ENCODE assay signal across 12 cellular contexts in the genomic region with DNA sequence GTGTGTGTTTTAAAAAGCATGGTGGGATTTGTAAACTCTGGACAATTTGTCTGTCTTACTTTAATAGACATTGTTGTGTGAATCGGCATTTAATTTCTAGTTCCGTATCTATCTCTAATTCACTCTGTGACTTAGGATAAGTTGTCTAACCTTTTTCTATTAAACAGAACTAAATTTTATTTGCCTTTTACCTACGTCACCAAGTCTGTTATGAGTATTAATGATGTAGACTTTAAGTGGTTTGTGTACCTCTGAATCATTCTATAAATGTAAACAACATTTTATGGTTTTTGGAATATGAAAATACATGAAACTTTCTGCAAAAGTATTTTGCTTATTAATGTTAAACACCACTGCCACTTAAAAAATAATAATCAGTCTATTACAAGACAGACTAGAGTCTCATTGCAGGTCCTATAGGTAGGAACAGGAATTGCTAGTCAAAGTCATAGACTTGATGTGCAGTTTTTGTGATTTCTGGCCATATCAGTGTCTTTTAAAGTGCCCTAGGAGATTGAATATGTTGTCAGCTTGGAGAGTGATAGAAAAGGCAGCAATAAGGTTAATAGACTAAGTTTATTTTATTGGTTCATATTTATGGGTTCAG. TPM values are rescaled to one million over a fixed set of nuclear protein-coding genes. Genes with fewer than 3 reads are reported as not detected.
A peak's percentile ranks its signal among the peaks of the same experiment; 100 is the strongest.
DNase-seq lines count a peak whose midpoint lies in the region; ATAC-seq, FAIRE-seq and TF ChIP-seq lines count a peak whose summit lies in the region.
"Had no signal": no experiment of that assay in that cellular context is flagged by ENCODE, and none has a peak within 500 bp of the region (broad histone marks: within the 10 kb centered on the region; RNA-seq: fewer than 3 reads in every experiment).

No MANE protein-coding gene starts in this region.

- H3K4me3 Mint-ChIP-seq in neural progenitor cell, result no peak overlapping the region
- H3K4me3 Mint-ChIP-seq: activated naive CD8-positive, alpha-beta T cell treated with anti-CD3 and anti-CD28 coated beads, Interleukin-2, amount 50 U/mL, for 24 hours; stimulated activated naive CD8-positive, alpha-beta T cell treated with anti-CD3 and anti-CD28 coated beads, Interleukin-15, Interleukin-2, amounts not matched to agents 100 ng/mL and 50 ng/mL, for 24 hours had no signal

- H3K4ac ChIP-seq in IMR-90 (ENCODE audit: low read depth, low read length), result no peak overlapping the region

- dilution Hi-C loops in IMR-90 (cut with HindIII; ENCODE audit: low sequenced_read_pairs, unreplicated experiment), result no loop called here

- ATAC-seq in IMR-90 (ENCODE audit: low read depth) (0 out of 2 replicates have a peak, but pooled peaks have one; percentile 37), GM19397 (IDR thresholded peaks at IDR 0.05; ENCODE audit: unreplicated experiment) (no peak), HG02763 (IDR thresholded peaks at IDR 0.05; ENCODE audit: unreplicated experiment) (no peak)
- ATAC-seq: activated naive CD8-positive, alpha-beta T cell treated with anti-CD3 and anti-CD28 coated beads, Interleukin-2, amount 50 U/mL, for 24 hours had no signal

- H3K36me3 ChIP-seq in IMR-90 (ENCODE audit: control insufficient read depth, insufficient read depth, low read length), result no peaks in the 10 kb centered on the region
- no peaks in the 10 kb centered on the region for H3K36me3 ChIP-seq in bronchial epithelial cell (ENCODE audit: control insufficient read depth, insufficient read depth, low read length)
- no peaks in the 10 kb centered on the region for H3K36me3 ChIP-seq in neural progenitor cell

- H3K79me1 ChIP-seq in IMR-90 (ENCODE audit: low read depth in 1 of 2, low read length in 2 of 2), result peaks cover 0 to 34% of the 10 kb centered on the region in 2 experiments; a peak in 3 of 4 replicates

- H3K4me2 ChIP-seq in IMR-90 (ENCODE audit: low read depth, low read length), result peak overlapping the region; percentile 40; the same call in 1 of the 2 replicates
- H3K4me2 ChIP-seq in neural progenitor cell, result no peak overlapping the region

- CTCF ChIA-PET in IMR-90 (lab: Yijun Ruan, JAX), result no interaction called here

- BruUV-seq in IMR-90 (replicated peaks; lab: Mats Ljungman, UMichigan), result no TSS peak

- H4K20me1 ChIP-seq in IMR-90 (ENCODE audit: insufficient read depth, low read length) (peaks cover 38% of the 10 kb centered on the region), neural progenitor cell (ENCODE audit: low read depth) (peaks cover 77% of the 10 kb centered on the region)

- H3K9me1 ChIP-seq in IMR-90 (ENCODE audit: insufficient read depth, low read length), result 0 out of 2 replicates have a peak, but pooled peaks cover 3% of the 10 kb centered on the region

- H4K91ac ChIP-seq in IMR-90 (ENCODE audit: insufficient read depth, low read depth, low read length), result no peak overlapping the region

- no peak overlapping the region for H2BK20ac ChIP-seq in IMR-90 (ENCODE audit: low read depth, low read length)

- TF ChIP-seq RAD21 in IMR-90 (IDR thresholded peaks at IDR 0.05; ENCODE audit: low read length), result no peak

- peaks cover 5% of the 10 kb centered on the region for H3K36me3 Mint-ChIP-seq in neural progenitor cell

- H3K23ac ChIP-seq in IMR-90 (ENCODE audit: low read depth, low read length), result no peak overlapping the region

- no peak overlapping the region for H4K8ac ChIP-seq in IMR-90 (ENCODE audit: low read depth in 2 of 2, low read length in 2 of 2)

- no peak overlapping the region for H2AK5ac ChIP-seq in IMR-90 (ENCODE audit: low read depth, low read length)

- intact Hi-C loops in IMR-90 (cut with micrococcal nuclease), result no loop called here

- H2AFZ ChIP-seq in IMR-90 (replicated peaks; ENCODE audit: low read length, poor library complexity) (no peak overlapping the region), neural progenitor cell (replicated peaks) (no peak overlapping the region)

- no peak overlapping the region for H3K27ac ChIP-seq in IMR-90 (ENCODE audit: insufficient read depth, low read length)
- no peak overlapping the region for H3K27ac ChIP-seq in neural progenitor cell

- H3K27me3 ChIP-seq in IMR-90 (ENCODE audit: control insufficient read depth, insufficient read depth, low read length) (no peaks in the 10 kb centered on the region), bronchial epithelial cell (ENCODE audit: control insufficient read depth, insufficient read depth, low read length) (no peaks in the 10 kb centered on the region), neural progenitor cell (no peaks in the 10 kb centered on the region)

- no peak overlapping the region for H3K56ac ChIP-seq in IMR-90 (ENCODE audit: extremely low read depth, insufficient read depth, low read length)

- no peak overlapping the region for H4K5ac ChIP-seq in IMR-90 (ENCODE audit: low read depth, low read length)

- no peak overlapping the region for H2BK120ac ChIP-seq in IMR-90 (ENCODE audit: low read depth, low read length)

- H3K4me1 ChIP-seq in IMR-90 (ENCODE audit: control insufficient read depth, insufficient read depth, low read length), result 0 out of 2 replicates have a peak, but pooled peaks cover 2% of the 10 kb centered on the region
- peaks cover 11% of the 10 kb centered on the region for H3K4me1 ChIP-seq in neural progenitor cell

- H3K14ac ChIP-seq in IMR-90 (replicated peaks; ENCODE audit: low read depth, low read length), result no peak overlapping the region

- H2BK5ac ChIP-seq in IMR-90 (ENCODE audit: low read depth, low read length, poor library complexity, severe bottlenecking), result no peak overlapping the region

- DNase-seq in IMR-90 (peak; percentile 6), bronchial epithelial cell (ENCODE audit: low read depth) (peak; percentile 4), neural progenitor cell (ENCODE audit: low spot score) (no peak)
- no peak for DNase-seq in activated CD4-positive, alpha-beta T cell treated with anti-CD3 and anti-CD28 coated beads, Interleukin-2, amount 50 U/mL, for 4 hours
- DNase-seq: activated naive CD8-positive, alpha-beta T cell treated with anti-CD3 and anti-CD28 coated beads, Interleukin-2, amount 50 U/mL, for 24 hours; hypothalamus; NCI-H146; stimulated activated CD4-positive, alpha-beta T cell treated with anti-CD3 and anti-CD28 coated beads, Interleukin-2, amount 100 ng/mL, for 48 hours had no signal

- H3K4me1 Mint-ChIP-seq in neural progenitor cell, result peaks cover 4% of the 10 kb centered on the region

- H3K27ac Mint-ChIP-seq in neural progenitor cell, result no peak overlapping the region
- H3K27ac Mint-ChIP-seq: activated naive CD8-positive, alpha-beta T cell treated with anti-CD3 and anti-CD28 coated beads, Interleukin-2, amount 50 U/mL, for 24 hours; stimulated activated naive CD8-positive, alpha-beta T cell treated with anti-CD3 and anti-CD28 coated beads, Interleukin-15, Interleukin-2, amounts not matched to agents 100 ng/mL and 50 ng/mL, for 24 hours had no signal

- H2BK15ac ChIP-seq in IMR-90 (ENCODE audit: low read depth, low read length), result no peak overlapping the region

- no peak overlapping the region for H3K18ac ChIP-seq in IMR-90 (ENCODE audit: low read depth, low read length)

- no peaks in the 10 kb centered on the region for H3K27me3 Mint-ChIP-seq in neural progenitor cell (ENCODE audit: insufficient read depth, low read depth)
- H3K27me3 Mint-ChIP-seq: activated naive CD8-positive, alpha-beta T cell treated with anti-CD3 and anti-CD28 coated beads, Interleukin-2, amount 50 U/mL, for 24 hours; stimulated activated naive CD8-positive, alpha-beta T cell treated with anti-CD3 and anti-CD28 coated beads, Interleukin-15, Interleukin-2, amounts not matched to agents 100 ng/mL and 50 ng/mL, for 24 hours had no signal

- TF ChIP-seq CTCF in IMR-90 (conservative IDR thresholded peaks at IDR 0.05; ENCODE audit: low read depth, low read length), result no peak; the same call in 1 of the 2 replicates
- TF ChIP-seq CTCF in bronchial epithelial cell (IDR thresholded peaks at IDR 0.05; ENCODE audit: insufficient read depth, low read length, severe bottlenecking), result no peak
- peak; percentile 16 for TF ChIP-seq CTCF in neural progenitor cell (IDR thresholded peaks at IDR 0.05)

- peaks cover 100% of the 10 kb centered on the region for H3K79me2 ChIP-seq in neural progenitor cell (ENCODE audit: low read depth)

- in situ Hi-C loops in IMR-90 (cut with MboI; ENCODE audit: low sequenced_read_pairs), result no loop called here

- no CpG with 5 or more reads among the region's 3 CpGs for whole genome bisulfite sequencing in IMR-90 (ENCODE audit: extremely low coverage in 2 of 2, insufficient read length in 1 of 2), 2 experiments

- H3K4me3 ChIP-seq in IMR-90 (ENCODE audit: insufficient read depth, low read depth, low read length), result no peak overlapping the region
- no peak overlapping the region for H3K4me3 ChIP-seq in bronchial epithelial cell (ENCODE audit: low read depth, low read length)
- no peak overlapping the region for H3K4me3 ChIP-seq in neural progenitor cell

- peaks cover 3% of the 10 kb centered on the region for H3F3A ChIP-seq in neural progenitor cell (ENCODE audit: low read depth)

- H3K9me3 Mint-ChIP-seq in neural progenitor cell, result no peaks in the 10 kb centered on the region
- H3K9me3 Mint-ChIP-seq: activated naive CD8-positive, alpha-beta T cell treated with anti-CD3 and anti-CD28 coated beads, Interleukin-2, amount 50 U/mL, for 24 hours; stimulated activated naive CD8-positive, alpha-beta T cell treated with anti-CD3 and anti-CD28 coated beads, Interleukin-15, Interleukin-2, amounts not matched to agents 100 ng/mL and 50 ng/mL, for 24 hours had no signal

- FAIRE-seq in G401.6 (lab: Jason Lieb, UNC) (peak; percentile 8), bronchial epithelial cell (lab: Jason Lieb, UNC) (no peak)

- POLR2A ChIA-PET in IMR-90 (lab: Charles Lee; ENCODE audit: unreplicated experiment), result no interaction called here

- no peaks in the 10 kb centered on the region for H3K9me3 ChIP-seq in IMR-90 (ENCODE audit: control insufficient read depth, insufficient read depth, low read length)
- no peaks in the 10 kb centered on the region for H3K9me3 ChIP-seq in neural progenitor cell (ENCODE audit: low read depth)

- H2AK9ac ChIP-seq in IMR-90 (replicated peaks; ENCODE audit: low read depth, low read length, poor library complexity), result no peak overlapping the region

- H3K9ac ChIP-seq in IMR-90 (ENCODE audit: low read depth, low read length), result no peak overlapping the region
- no peak overlapping the region for H3K9ac ChIP-seq in neural progenitor cell

- TF ChIP-seq POLR2A in IMR-90 (IDR thresholded peaks at IDR 0.05; ENCODE audit: low read depth, low read length), result no peak

RNA-seq across cellular contexts. Expression of a gene that starts 5.6 kb away (rescaled TPM):
- total RNA-seq in IMR-90 (2012; rRNA removed) (19.2 and 25.3 TPM in 2 replicates), bronchial epithelial cell (19.7 and 25.0 TPM in 2 replicates), neural progenitor cell (ENCODE audit: low replicate concordance) (44.3 and 55.0 TPM in 2 replicates)
- 7.6 and 7.7 TPM in 2 replicates for polyA plus RNA-seq in IMR-90 (2012; rRNA removed)
- 0.58 and 1.6 TPM in 2 replicates for polyA plus RNA-seq in IMR-90 (2012; cell fraction: cytosol; rRNA removed)
- polyA plus RNA-seq in IMR-90 (2012; cell fraction: nucleus; rRNA removed; ENCODE audit: low replicate concordance), result 1.2 and 9.5 TPM in 2 replicates

RNA-seq across cellular contexts. Expression of a gene that starts 26.6 kb away (rescaled TPM):
- total RNA-seq in IMR-90 (2012; rRNA removed) (70.4 and 91.4 TPM in 2 replicates), bronchial epithelial cell (204 and 309 TPM in 2 replicates), neural progenitor cell (ENCODE audit: low replicate concordance) (124 and 197 TPM in 2 replicates)
- 20.1 and 25.7 TPM in 2 replicates for polyA plus RNA-seq in IMR-90 (2012; rRNA removed)
- 3.2 and 5.8 TPM in 2 replicates for polyA plus RNA-seq in IMR-90 (2012; cell fraction: cytosol; rRNA removed)
- 3.1 and 42.3 TPM in 2 replicates for polyA plus RNA-seq in IMR-90 (2012; cell fraction: nucleus; rRNA removed; ENCODE audit: low replicate concordance)

Comparison
In these comparisons a context has a peak if more than half of its experiments do, and no peak if none do; other contexts are left out.
1. DNase-seq: peak in IMR-90 (single experiment) and bronchial epithelial cell (single experiment); none in neural progenitor cell (single experiment) and activated CD4-positive, alpha-beta T cell treated with anti-CD3 and anti-CD28 coated beads, Interleukin-2, amount 50 U/mL, for 4 hours (0 of 2).